ENCODE assay signal across 8 cellular contexts in genomic region chr3:123202451-123202850, GRCh38. TPM values are rescaled to one million over a fixed set of nuclear protein-coding genes. Genes with fewer than 3 reads are reported as not detected.
DNase-seq lines count a peak whose midpoint lies in the region; ATAC-seq and TF ChIP-seq lines count a peak whose summit lies in the region.

No MANE protein-coding gene starts in this region.

- H3K4me1 ChIP-seq in HUES48 (ENCODE audit: control insufficient read depth, insufficient read depth, low read length): peaks cover 9% of the 10 kb centered on the region

- H3K4me1 Mint-ChIP-seq in CD4-positive, alpha-beta T cell (ENCODE audit: low read depth): peaks cover 44% of the 10 kb centered on the region
- H3K4me1 Mint-ChIP-seq in activated naive CD8-positive, alpha-beta T cell treated with anti-CD3 and anti-CD28 coated beads for 36 hours: peaks cover 27% of the 10 kb centered on the region
- H3K4me1 Mint-ChIP-seq in immature natural killer cell: peaks cover 21 to 30% of the 10 kb centered on the region in 2 donors

- peak overlapping the region; percentile 98 for H3K27ac Mint-ChIP-seq in CD4-positive, alpha-beta T cell
- peak overlapping the region; percentile 94 for H3K27ac Mint-ChIP-seq in activated naive CD8-positive, alpha-beta T cell treated with anti-CD3 and anti-CD28 coated beads for 36 hours
- peak overlapping the region; percentile 93 to 99 (median 96) for H3K27ac Mint-ChIP-seq in immature natural killer cell

- H3K36me3 ChIP-seq in HUES48 (ENCODE audit: control insufficient read depth, insufficient read depth, low read length): no peaks in the 10 kb centered on the region

- POLR2A ChIA-PET in CD4-positive, alpha-beta T cell (lab: Charles Lee): interaction anchor here (0.9 to 2.0 kb wide), 12 partner anchors 8 to 1850 kb away, joined by 3 to 13 read pairs (median 5); partner anchors contain the start of genes DTX3L, FAM162A, HACD2 and HCLS1

- no peaks in the 10 kb centered on the region for H3K27me3 Mint-ChIP-seq in CD4-positive, alpha-beta T cell
- H3K27me3 Mint-ChIP-seq in activated naive CD8-positive, alpha-beta T cell treated with anti-CD3 and anti-CD28 coated beads for 36 hours: no peaks in the 10 kb centered on the region
- peaks cover 2 to 6% (median 5%) of the 10 kb centered on the region in 3 donors for H3K27me3 Mint-ChIP-seq in immature natural killer cell (ENCODE audit: low read depth in 3 of 3)

- H3K36me3 Mint-ChIP-seq in CD4-positive, alpha-beta T cell (ENCODE audit: low read depth): peaks cover 12% of the 10 kb centered on the region
- H3K36me3 Mint-ChIP-seq in activated naive CD8-positive, alpha-beta T cell treated with anti-CD3 and anti-CD28 coated beads for 36 hours: peaks cover 3% of the 10 kb centered on the region
- no peaks in the 10 kb centered on the region for H3K36me3 Mint-ChIP-seq in immature natural killer cell

- no peaks in the 10 kb centered on the region for H3K27me3 ChIP-seq in CD4-positive, alpha-beta T cell (ENCODE audit: control insufficient read depth, insufficient read depth, low read length)
- no peaks in the 10 kb centered on the region for H3K27me3 ChIP-seq in HUES48 (ENCODE audit: control insufficient read depth, insufficient read depth, low read length)

- in situ Hi-C loops in GM13977 (cut with MboI; ENCODE audit: low pct_unique_long_range_greater_than_20kb, low sequenced_read_pairs, unreplicated experiment): no loop called here

- no peaks in the 10 kb centered on the region for H3K9me3 ChIP-seq in CD4-positive, alpha-beta T cell (ENCODE audit: control insufficient read depth, low read length)
- H3K9me3 ChIP-seq in HUES48 (ENCODE audit: control insufficient read depth, insufficient read depth, low read length): no peaks in the 10 kb centered on the region

- intact Hi-C loops in CD4-positive, alpha-beta T cell (cut with DNase I, micrococcal nuclease): loop anchor here (2.0 to 10.0 kb wide), 6 partner anchors 405 to 1660 kb away; partner anchors contain the start of genes DTX3L (in 2 of the 2), PARP9 (in 2 of the 2), EAF2 (in 1 of the 2) and FAM162A (in 1 of the 2)

- peaks cover 7% of the 10 kb centered on the region for H3K9me3 Mint-ChIP-seq in CD4-positive, alpha-beta T cell
- peaks cover 4% of the 10 kb centered on the region for H3K9me3 Mint-ChIP-seq in activated naive CD8-positive, alpha-beta T cell treated with anti-CD3 and anti-CD28 coated beads for 36 hours
- H3K9me3 Mint-ChIP-seq in immature natural killer cell: no peaks in the 10 kb centered on the region

- no peak for ATAC-seq in CD4-positive, alpha-beta T cell (ENCODE audit: poor library complexity)
- no peak for ATAC-seq in HG03025 (IDR thresholded peaks at IDR 0.05; ENCODE audit: low FRiP score, unreplicated experiment)

- peak overlapping the region; percentile 72 for H3K9ac ChIP-seq in HUES48 (ENCODE audit: low read depth, low read length)

- H3K27ac ChIP-seq in CD4-positive, alpha-beta T cell (ENCODE audit: low read depth, low read length): peak overlapping the region; percentile 98
- H3K27ac ChIP-seq in HUES48 (ENCODE audit: low read depth, low read length) (peak overlapping the region; percentile 87), substantia nigra (ENCODE audit: low read depth, low read length, poor library complexity, severe bottlenecking) (peak overlapping the region; percentile 82)

- peak overlapping the region; percentile 89 for H3K4me3 Mint-ChIP-seq in CD4-positive, alpha-beta T cell
- peak overlapping the region; percentile 87 for H3K4me3 Mint-ChIP-seq in activated naive CD8-positive, alpha-beta T cell treated with anti-CD3 and anti-CD28 coated beads for 36 hours
- peak overlapping the region; percentile 90 to 99 (median 97) for H3K4me3 Mint-ChIP-seq in immature natural killer cell

- TF ChIP-seq CTCF in CD4-positive, alpha-beta T cell (IDR thresholded peaks at IDR 0.05): no peak
- no peak for TF ChIP-seq CTCF in GM13977 (IDR thresholded peaks at IDR 0.05; ENCODE audit: extremely low read depth, insufficient read depth, missing control alignments)

- CTCF ChIA-PET in CD4-positive, alpha-beta T cell (lab: Charles Lee): no interaction called here

- no peak for DNase-seq in CD4-positive, alpha-beta T cell
- no peak for DNase-seq in activated naive CD8-positive, alpha-beta T cell treated with anti-CD3 and anti-CD28 coated beads for 36 hours
- DNase-seq in immature natural killer cell (peak in 1 of 3 donors; percentile 1), substantia nigra (lab: John Stamatoyannopoulos, UW) (peak in 1 of 49 donors; percentile 8), T-helper 9 cell (no peak), GM13977 (ENCODE audit: low spot score) (no peak)

- peak overlapping the region; percentile 95 for H3K4me3 ChIP-seq in HUES48 (ENCODE audit: low read depth, low read length)

RNA-seq across cellular contexts. Expression of gene SEC22A, which starts 0.7 kb away (rescaled TPM):
- total RNA-seq in CD4-positive, alpha-beta T cell: 10 to 100 TPM in 1 of 2 experiments, 1 to 10 TPM in 1; 7.9 to 11.5 TPM
- 10 to 100 TPM; 13.7 to 17.8 TPM for total RNA-seq in activated naive CD8-positive, alpha-beta T cell treated with anti-CD3 and anti-CD28 coated beads for 36 hours
- 10 to 100 TPM in 2 of 3 donors, 1 to 10 TPM in 1; 9.6 to 15.3 (median 14.0) TPM for polyA plus RNA-seq in immature natural killer cell
